ENCODE assay signal across 19 cellular contexts in genomic region chr11:61842421-61842820, GRCh38. TPM values are rescaled to one million over a fixed set of nuclear protein-coding genes. Genes with fewer than 3 reads are reported as not detected.
A peak's percentile ranks its signal among the peaks of the same experiment; 100 is the strongest.
DNase-seq lines count a peak whose midpoint lies in the region; ATAC-seq and TF ChIP-seq lines count a peak whose summit lies in the region.
"Had no signal": no experiment of that assay in that cellular context is flagged by ENCODE, and none has a peak within 500 bp of the region (broad histone marks: within the 10 kb centered on the region; RNA-seq: fewer than 3 reads in every experiment).

No MANE protein-coding gene starts in this region.

- no peaks in the 10 kb centered on the region for H3K9me3 ChIP-seq in suprapubic skin
- H3K9me3 ChIP-seq: A549, SJSA1 had no signal

- peak; percentile 43 for ATAC-seq in left ventricle myocardium superior
- ATAC-seq in natural killer cell: no peak
- ATAC-seq: A549 had no signal

- H3K36me3 Mint-ChIP-seq in chondrocyte (ENCODE audit: low read depth): peaks cover 42% of the 10 kb centered on the region
- peaks cover 3% of the 10 kb centered on the region for H3K36me3 Mint-ChIP-seq in natural killer cell

- H3K27ac Mint-ChIP-seq in chondrocyte (ENCODE audit: unreplicated experiment) (no peak overlapping the region), natural killer cell (no peak overlapping the region)

- H3K4me3 Mint-ChIP-seq in chondrocyte (ENCODE audit: unreplicated experiment): no peak overlapping the region
- no peak overlapping the region for H3K4me3 Mint-ChIP-seq in natural killer cell

- H3K27ac ChIP-seq in suprapubic skin: peak overlapping the region; percentile 1
- H3K27ac ChIP-seq: A549, SJSA1 had no signal

- TF ChIP-seq POLR2A in GM18951 (IDR thresholded peaks at IDR 0.05; ENCODE audit: extremely low read depth, insufficient read depth, insufficient read length): peak; percentile 4
- no peak for TF ChIP-seq POLR2A in suprapubic skin (IDR thresholded peaks at IDR 0.05)

- no peaks in the 10 kb centered on the region for H3K27me3 ChIP-seq in suprapubic skin
- H3K27me3 ChIP-seq: SJSA1 had no signal

- no peaks in the 10 kb centered on the region for H3K4me1 ChIP-seq in suprapubic skin
- H3K4me1 ChIP-seq: A549, SJSA1 had no signal

- 94% methylated on average over 7 of the region's 8 CpGs for WGBS in suprapubic skin

- no peaks in the 10 kb centered on the region for H3K9me3 Mint-ChIP-seq in chondrocyte (ENCODE audit: low read depth)
- no peaks in the 10 kb centered on the region for H3K9me3 Mint-ChIP-seq in natural killer cell

- DNase-seq in chondrocyte (ENCODE audit: low spot score): peak; percentile 54
- DNase-seq in left ventricle myocardium superior: no peak
- no peak for DNase-seq in suprapubic skin (ENCODE audit: low spot score in 2 of 2)
- DNase-seq in cerebellum (ENCODE audit: low spot score): no peak
- DNase-seq in natural killer cell: no peak
- no peak for DNase-seq in NCI-H187 treated with DMSO at 0.1 percent for 48 hours (lab: John Stamatoyannopoulos, UW)
- DNase-seq: DMS 273 treated with DMSO at 0.1 percent for 48 hours, GF-D8, HCEC 1CT, KBM-7, MV-4-11, NCI-H1417 treated with DMSO at 0.1 percent for 48 hours, NCI-H2029 treated with DMSO at 0.1 percent for 48 hours, NCI-H2171 treated with DMSO at 0.1 percent for 48 hours, NCI-H446 treated with DMSO at 0.1 percent for 48 hours, NCI-H748 treated with DMSO at 0.1 percent for 48 hours had no signal

- H3K4me3 ChIP-seq in suprapubic skin: no peak overlapping the region
- H3K4me3 ChIP-seq: A549, SJSA1 had no signal

- intact Hi-C loops in left ventricle myocardium superior (cut with micrococcal nuclease): no loop called here
- intact Hi-C loops in natural killer cell (cut with micrococcal nuclease): no loop called here

- in situ Hi-C loops in GM18951 (cut with MboI; ENCODE audit: low sequenced_read_pairs, unreplicated experiment): no loop called here

- TF ChIP-seq EP300 in suprapubic skin (IDR thresholded peaks at IDR 0.05): no peak

- peaks cover 22% of the 10 kb centered on the region for H3K36me3 ChIP-seq in suprapubic skin
- H3K36me3 ChIP-seq: SJSA1 had no signal

- H3K27me3 Mint-ChIP-seq in chondrocyte (ENCODE audit: low read depth) (no peaks in the 10 kb centered on the region), natural killer cell (ENCODE audit: low read depth in 2 of 2) (no peaks in the 10 kb centered on the region)

- no peak for TF ChIP-seq CTCF in chondrocyte (IDR thresholded peaks at IDR 0.05)
- TF ChIP-seq CTCF in suprapubic skin (IDR thresholded peaks at IDR 0.05): no peak
- no peak for TF ChIP-seq CTCF in natural killer cell (IDR thresholded peaks at IDR 0.05)

- H3K4me1 Mint-ChIP-seq in chondrocyte (ENCODE audit: low read depth) (peaks cover 2% of the 10 kb centered on the region), natural killer cell (peaks cover 0 to 6% of the 10 kb centered on the region in 2 donors)

RNA-seq across cellular contexts. Expression of gene FADS2, which starts 14.3 kb away (rescaled TPM):
- total RNA-seq in chondrocyte: 202 to 315 TPM (median 297 TPM) in 3 replicates
- total RNA-seq in left ventricle myocardium superior: 24.7 TPM
- 100 to 1,000 TPM; 130 to 455 (median 327) TPM for total RNA-seq in suprapubic skin
- 88.6 TPM for total RNA-seq in cerebellum
- total RNA-seq in natural killer cell: 10 to 100 TPM; 30.4 to 52.7 (median 34.4) TPM

RNA-seq across cellular contexts. Expression of gene FADS1, which starts 25.6 kb away (rescaled TPM):
- 72.6 to 95.5 TPM (median 74.6 TPM) in 3 replicates for total RNA-seq in chondrocyte
- total RNA-seq in left ventricle myocardium superior: 26.3 TPM
- 10 to 100 TPM; 16.4 to 69.6 (median 46.6) TPM for total RNA-seq in suprapubic skin
- 58.0 TPM for total RNA-seq in cerebellum
- total RNA-seq in natural killer cell: 10 to 100 TPM in 2 of 3 donors, 1 to 10 TPM in 1; 9.3 to 17.2 (median 10.2) TPM

RNA-seq across cellular contexts. Expression of gene FADS3, which starts 48.9 kb away (rescaled TPM):
- total RNA-seq in chondrocyte (206 to 263 TPM (median 255 TPM) in 3 replicates), left ventricle myocardium superior (69.7 TPM), suprapubic skin (10 to 100 TPM; 12.7 to 24.7 (median 17.9) TPM), cerebellum (29.9 TPM), natural killer cell (10 to 100 TPM; 10.8 to 17.8 (median 11.5) TPM)

RNA-seq across cellular contexts. Expression of gene FEN1, which starts 49.7 kb away (rescaled TPM):
- total RNA-seq in chondrocyte (12.6 to 27.1 TPM (median 13.2 TPM) in 3 replicates), left ventricle myocardium superior (6.4 TPM), suprapubic skin (10 to 100 TPM in 2 of 4 donors, 1 to 10 TPM in 2; 6.9 to 14.0 (median 9.2) TPM), cerebellum (15.2 TPM), natural killer cell (10 to 100 TPM; 14.2 to 17.8 (median 17.5) TPM)

RNA-seq across cellular contexts. Expression of gene TMEM258, which starts 50.0 kb away (rescaled TPM):
- total RNA-seq in chondrocyte (103 to 133 TPM (median 106 TPM) in 3 replicates), left ventricle myocardium superior (130 TPM), suprapubic skin (10 to 100 TPM; 29.7 to 44.8 (median 35.9) TPM), cerebellum (74.4 TPM), natural killer cell (10 to 100 TPM; 64.4 to 69.3 (median 66.1) TPM)
